In the genomic region with DNA sequence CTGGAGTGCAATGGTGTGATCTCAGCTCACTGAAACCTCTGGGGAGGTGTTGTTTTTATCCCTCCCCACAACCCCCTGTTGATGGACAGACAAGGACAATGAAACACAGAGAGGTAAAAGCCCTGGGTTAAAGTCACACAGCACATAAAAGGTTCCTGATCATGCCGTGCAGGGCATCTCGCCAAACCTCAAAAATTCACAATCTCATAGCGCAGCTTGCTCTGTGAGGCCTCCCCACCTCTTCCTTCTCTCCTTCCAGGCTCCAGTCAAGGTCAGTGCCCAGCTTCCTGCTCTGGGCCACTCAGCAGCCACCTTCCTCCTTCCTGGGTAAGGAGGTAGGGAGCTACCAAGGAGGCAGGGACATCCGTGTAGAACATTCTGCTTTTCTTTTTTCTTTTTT, we compare ENCODE assay signal across 12 cellular contexts. TPM values are rescaled to one million over a fixed set of nuclear protein-coding genes. Genes with fewer than 3 reads are reported as not detected.
DNase-seq lines count a peak whose midpoint lies in the region; ATAC-seq and TF ChIP-seq lines count a peak whose summit lies in the region.
"Had no signal": no experiment of that assay in that cellular context is flagged by ENCODE, and none has a peak within 500 bp of the region (broad histone marks: within the 10 kb centered on the region; RNA-seq: fewer than 3 reads in every experiment).

No MANE protein-coding gene starts in this region.

- no peaks in the 10 kb centered on the region for H4K20me1 ChIP-seq in PC-3 (ENCODE audit: low read length)

- no peaks in the 10 kb centered on the region for H3K9me3 ChIP-seq in PC-3 (ENCODE audit: low read length)
- H3K9me3 ChIP-seq in colonic mucosa, result no peaks in the 10 kb centered on the region
- H3K9me3 ChIP-seq: SJSA1 had no signal

- no peaks in the 10 kb centered on the region for H3K27me3 ChIP-seq in PC-3 (ENCODE audit: low read length)
- H3K27me3 ChIP-seq in colonic mucosa, result no peaks in the 10 kb centered on the region
- H3K27me3 ChIP-seq: SJSA1 had no signal

- DNase-seq in GDM1 (lab: John Stamatoyannopoulos, UW) (peak; percentile 49), PC-3 (peak; percentile 61), colonic mucosa (peak; percentile 88), myocyte (ENCODE audit: low read depth) (peak; percentile 78), NCI-H146 (lab: John Stamatoyannopoulos, UW) (no peak)
- no peak for DNase-seq in stimulated activated naive CD4-positive, alpha-beta T cell (lab: John Stamatoyannopoulos, UW)
- DNase-seq in stimulated activated CD4-positive, alpha-beta T cell treated with anti-CD3 and anti-CD28 coated beads, Interleukin-4, amount 100 ng/mL, for 24 hours, result no peak
- DNase-seq: activated T-cell treated with anti-CD3 and anti-CD28 coated beads, Interleukin-2, amount 50 U/mL, for 48 hours; DMS153; effector memory CD4-positive, alpha-beta T cell had no signal

- H3K36me3 ChIP-seq in PC-3 (ENCODE audit: low read depth, low read length), result no peaks in the 10 kb centered on the region
- H3K36me3 ChIP-seq in colonic mucosa, result no peaks in the 10 kb centered on the region
- H3K36me3 ChIP-seq: SJSA1 had no signal

- CTCF ChIA-PET in PC-3 (lab: Charles Lee), result no interaction called here

- intact Hi-C loops in PC-3 (cut with micrococcal nuclease) (no loop called here), colonic mucosa (cut with DNase I) (no loop called here)

- no peak overlapping the region for H3K9ac ChIP-seq in PC-3 (ENCODE audit: low read length)
- peak overlapping the region in 1 of 2 donors; percentile 28 for H3K9ac ChIP-seq in colonic mucosa (ENCODE audit: low read depth in 2 of 2, low read length in 2 of 2)

- H3K79me2 ChIP-seq in PC-3 (ENCODE audit: low read length), result no peaks in the 10 kb centered on the region

- ATAC-seq in PC-3, result peak; percentile 68
- ATAC-seq in HG02970 (IDR thresholded peaks at IDR 0.05; ENCODE audit: low FRiP score, unreplicated experiment), result no peak

- H2AFZ ChIP-seq in PC-3 (ENCODE audit: low read length), result no peak overlapping the region

- H3K4me1 ChIP-seq in PC-3 (ENCODE audit: insufficient read depth, low read length) (peaks cover 11% of the 10 kb centered on the region; the same call in 1 of the 2 replicates), colonic mucosa (no peaks in the 10 kb centered on the region)

- POLR2A ChIA-PET in PC-3 (lab: Charles Lee; ENCODE audit: unreplicated experiment), result no interaction called here

- no peak for TF ChIP-seq CTCF in PC-3 (conservative IDR thresholded peaks at IDR 0.05; ENCODE audit: low read depth, low read length)
- TF ChIP-seq CTCF in colonic mucosa (IDR thresholded peaks at IDR 0.05), result no peak

- no peak overlapping the region for H3K4me2 ChIP-seq in PC-3 (ENCODE audit: low read length)

- H3F3A ChIP-seq in PC-3 (ENCODE audit: low read length, unreplicated experiment), result no peaks in the 10 kb centered on the region

- H3K27ac ChIP-seq in PC-3 (ENCODE audit: low read length), result no peak overlapping the region
- H3K27ac ChIP-seq in colonic mucosa, result peak overlapping the region; percentile 10
- H3K27ac ChIP-seq: SJSA1 had no signal

- H3K4me3 ChIP-seq in PC-3 (ENCODE audit: low read length), result no peak overlapping the region
- no peak overlapping the region for H3K4me3 ChIP-seq in colonic mucosa
- H3K4me3 ChIP-seq: SJSA1 had no signal

- no peaks in the 10 kb centered on the region for H3K9me2 ChIP-seq in PC-3 (replicated peaks; ENCODE audit: low read length)

- BruUV-seq in PC-3 (replicated peaks; lab: Mats Ljungman, UMichigan), result no TSS peak

RNA-seq across cellular contexts. Expression of a gene that starts 2.3 kb away (rescaled TPM):
- 0.69 TPM in 1 of 2 replicates, not detected in the other for total RNA-seq in PC-3 (2014; rRNA removed)
- total RNA-seq in colonic mucosa, result 100 to 1,000 TPM; 125 to 141 TPM
- not detected in 2 replicates for total RNA-seq in myocyte
- polyA plus RNA-seq in myocyte (2012), result 0.62 TPM
- total RNA-seq: SJSA1 had no signal

RNA-seq across cellular contexts. Expression of a gene that starts 21.5 kb away (rescaled TPM):
- total RNA-seq in PC-3 (2014; rRNA removed) (0.18 and 0.40 TPM in 2 replicates), colonic mucosa (1 to 10 TPM in 1 of 2 donors, under 1 TPM in 1; 0.35 to 1.2 TPM), myocyte (8.7 and 16.2 TPM in 2 replicates)
- polyA plus RNA-seq in myocyte (2012), result 4.5 TPM

RNA-seq across cellular contexts. Expression of a gene that starts 25.2 kb away (rescaled TPM):
- 0.18 and 0.81 TPM in 2 replicates for total RNA-seq in PC-3 (2014; rRNA removed)
- total RNA-seq in colonic mucosa, result under 1 TPM in 1 of 2 donors, not detected in 1; 0.32 TPM
- 0.08 and 0.42 TPM in 2 replicates for total RNA-seq in myocyte
- polyA plus RNA-seq in myocyte (2012), result 0.26 TPM
- total RNA-seq: SJSA1 had no signal

RNA-seq across cellular contexts. Expression of a gene that starts 42.4 kb away (rescaled TPM):
- 0.40 and 0.51 TPM in 2 replicates for total RNA-seq in PC-3 (2014; rRNA removed)
- total RNA-seq in colonic mucosa, result 1 to 10 TPM; 2.2 to 4.8 TPM
- 0.05 TPM in 2 replicates for total RNA-seq in myocyte
- polyA plus RNA-seq in myocyte (2012), result 0.14 TPM

RNA-seq across cellular contexts. Expression of a gene that starts 48.7 kb away (rescaled TPM):
- total RNA-seq in PC-3 (2014; rRNA removed) (not detected in 2 replicates), colonic mucosa (not detected), myocyte (0.08 TPM in 1 of 2 replicates, not detected in the other)
- polyA plus RNA-seq in myocyte (2012), result not detected
- total RNA-seq: SJSA1 had no signal

Comparison
In these comparisons a context has a peak if more than half of its experiments do, and no peak if none do; other contexts are left out.
1. DNase-seq: peak in GDM1 (single experiment), PC-3 (single experiment), colonic mucosa (single experiment) and myocyte (single experiment); none in stimulated activated naive CD4-positive, alpha-beta T cell (0 of 6), stimulated activated CD4-positive, alpha-beta T cell treated with anti-CD3 and anti-CD28 coated beads, Interleukin-4, amount 100 ng/mL, for 24 hours (single experiment) and NCI-H146 (single experiment).
2. RNA of a gene that starts 2.3 kb away (total RNA-seq): 125 to 141 TPM in colonic mucosa; 0.69 TPM in PC-3 and not detected in myocyte; every median in the first group is over 10 times any median in the second.